13 cellular contexts compared by ENCODE assay signal in genomic region chr21:41363370-41364270, GRCh38. TPM values are rescaled to one million over a fixed set of nuclear protein-coding genes. Genes with fewer than 3 reads are reported as not detected.
DNase-seq lines count a peak whose midpoint lies in the region; ATAC-seq and TF ChIP-seq lines count a peak whose summit lies in the region.
"Had no signal": no experiment of that assay in that cellular context is flagged by ENCODE, and none has a peak within 500 bp of the region (broad histone marks: within the 10 kb centered on the region; RNA-seq: fewer than 3 reads in every experiment).

No MANE protein-coding gene starts in this region.

- H3K9me3 ChIP-seq in SK-N-SH (no peaks in the 10 kb centered on the region), PC-3 (ENCODE audit: low read length) (no peaks in the 10 kb centered on the region)
- H3K9me3 ChIP-seq: body of pancreas, pancreas had no signal

- TF ChIP-seq CTCF in CD14-positive monocyte (IDR thresholded peaks at IDR 0.05) (no peak), GM12864 (IDR thresholded peaks at IDR 0.05; ENCODE audit: low read depth, low read length, missing control alignments) (no peak), SK-N-SH (IDR thresholded peaks at IDR 0.05) (no peak), PC-3 (conservative IDR thresholded peaks at IDR 0.05; ENCODE audit: low read depth, low read length) (no peak)

- H3K4me1 ChIP-seq in SK-N-SH (ENCODE audit: control insufficient read depth in 1 of 2, insufficient read depth in 2 of 2, low read depth in 1 of 2, low read length in 1 of 2) = no peaks in the 10 kb centered on the region
- peaks cover 15% of the 10 kb centered on the region for H3K4me1 ChIP-seq in PC-3 (ENCODE audit: insufficient read depth, low read length)

- TF ChIP-seq RAD21 in SK-N-SH (IDR thresholded peaks at IDR 0.05; ENCODE audit: low read length) = no peak

- H3K4me2 ChIP-seq in SK-N-SH = no peak overlapping the region
- H3K4me2 ChIP-seq in PC-3 (ENCODE audit: low read length) = no peak overlapping the region

- H4K20me1 ChIP-seq in SK-N-SH (ENCODE audit: insufficient read depth) = no peaks in the 10 kb centered on the region
- no peaks in the 10 kb centered on the region for H4K20me1 ChIP-seq in PC-3 (ENCODE audit: low read length)

- peaks cover 40 to 48% of the 10 kb centered on the region in 2 donors for H3K36me3 Mint-ChIP-seq in CD14-positive monocyte
- peaks cover 19% of the 10 kb centered on the region for H3K36me3 Mint-ChIP-seq in activated naive CD8-positive, alpha-beta T cell treated with anti-CD3 and anti-CD28 coated beads for 36 hours
- H3K36me3 Mint-ChIP-seq in naive thymus-derived CD8-positive, alpha-beta T cell = peaks cover 0 to 31% (median 19%) of the 10 kb centered on the region in 3 donors

- TF ChIP-seq EP300 in SK-N-SH (IDR thresholded peaks at IDR 0.05; ENCODE audit: borderline replicate concordance in 1 of 2, low read depth in 1 of 2, low read length in 1 of 2) = no peak

- no peak overlapping the region for H3K27ac ChIP-seq in SK-N-SH (ENCODE audit: low read depth in 2 of 2, low read length in 1 of 2)
- no peak overlapping the region for H3K27ac ChIP-seq in PC-3 (ENCODE audit: low read length)

- H3K4me3 Mint-ChIP-seq in CD14-positive monocyte = peak overlapping the region; percentile 97 to 100
- peak overlapping the region; percentile 83 for H3K4me3 Mint-ChIP-seq in activated naive CD8-positive, alpha-beta T cell treated with anti-CD3 and anti-CD28 coated beads for 36 hours
- H3K4me3 Mint-ChIP-seq in naive thymus-derived CD8-positive, alpha-beta T cell = peak overlapping the region; percentile 86 to 99 (median 93)

- ATAC-seq in naive thymus-derived CD8-positive, alpha-beta T cell = no peak
- ATAC-seq in PC-3 = no peak
- ATAC-seq: body of pancreas, pancreas had no signal

- no peaks in the 10 kb centered on the region for H3K9me2 ChIP-seq in SK-N-SH
- H3K9me2 ChIP-seq in PC-3 (replicated peaks; ENCODE audit: low read length) = no peaks in the 10 kb centered on the region

- CTCF ChIA-PET in SK-N-SH (lab: Yijun Ruan, JAX) = no interaction called here
- CTCF ChIA-PET in PC-3 (lab: Charles Lee) = no interaction called here

- no peak overlapping the region for H3K9ac ChIP-seq in SK-N-SH
- H3K9ac ChIP-seq in PC-3 (ENCODE audit: low read length) = no peak overlapping the region

- peak overlapping the region; percentile 45; the same call in 1 of the 2 replicates for H3K4me3 ChIP-seq in GM12864 (ENCODE audit: low read depth, low read length)
- H3K4me3 ChIP-seq in SK-N-SH (ENCODE audit: low read depth in 2 of 2, low read length in 1 of 2) = no peak overlapping the region
- H3K4me3 ChIP-seq in PC-3 (ENCODE audit: low read length) = no peak overlapping the region
- H3K4me3 ChIP-seq: body of pancreas, pancreas had no signal

- no peaks in the 10 kb centered on the region for H3F3A ChIP-seq in SK-N-SH (replicated peaks; ENCODE audit: insufficient read depth)
- no peaks in the 10 kb centered on the region for H3F3A ChIP-seq in PC-3 (ENCODE audit: low read length, unreplicated experiment)

- POLR2A ChIA-PET in naive thymus-derived CD8-positive, alpha-beta T cell (lab: Charles Lee) = interaction anchor here (0.7 to 2.9 kb wide), 4 partner anchors 9 to 64 kb away, joined by 4 to 16 read pairs (median 10); partner anchors contain the start of gene MX1
- POLR2A ChIA-PET in SK-N-SH (lab: Yijun Ruan, JAX) = no interaction called here
- POLR2A ChIA-PET in PC-3 (lab: Charles Lee; ENCODE audit: unreplicated experiment) = no interaction called here

- peaks cover 76% of the 10 kb centered on the region for H3K4me1 Mint-ChIP-seq in CD14-positive monocyte
- peaks cover 53% of the 10 kb centered on the region for H3K4me1 Mint-ChIP-seq in activated naive CD8-positive, alpha-beta T cell treated with anti-CD3 and anti-CD28 coated beads for 36 hours
- peaks cover 27 to 79% (median 73%) of the 10 kb centered on the region in 4 donors for H3K4me1 Mint-ChIP-seq in naive thymus-derived CD8-positive, alpha-beta T cell

- peaks cover 0 to 1% (median 0%) of the 10 kb centered on the region in 7 donors for H3K9me3 Mint-ChIP-seq in CD14-positive monocyte
- H3K9me3 Mint-ChIP-seq in activated naive CD8-positive, alpha-beta T cell treated with anti-CD3 and anti-CD28 coated beads for 36 hours = no peaks in the 10 kb centered on the region
- no peaks in the 10 kb centered on the region for H3K9me3 Mint-ChIP-seq in naive thymus-derived CD8-positive, alpha-beta T cell

- H3K79me2 ChIP-seq in SK-N-SH (ENCODE audit: insufficient read depth) (no peaks in the 10 kb centered on the region), PC-3 (ENCODE audit: low read length) (no peaks in the 10 kb centered on the region)

- H3K27me3 ChIP-seq in SK-N-SH (ENCODE audit: insufficient read depth) = no peaks in the 10 kb centered on the region
- no peaks in the 10 kb centered on the region for H3K27me3 ChIP-seq in PC-3 (ENCODE audit: low read length)
- H3K27me3 ChIP-seq: body of pancreas, pancreas had no signal

- no peak overlapping the region for H2AFZ ChIP-seq in SK-N-SH (ENCODE audit: low read depth)
- H2AFZ ChIP-seq in PC-3 (ENCODE audit: low read length) = no peak overlapping the region

- H3K36me3 ChIP-seq in SK-N-SH (replicated peaks in 1 of 2; ENCODE audit: control insufficient read depth in 1 of 2, insufficient read depth in 2 of 2, low read length in 1 of 2) (no peaks in the 10 kb centered on the region), PC-3 (ENCODE audit: low read depth, low read length) (no peaks in the 10 kb centered on the region)
- H3K36me3 ChIP-seq: pancreas had no signal

- DNase-seq in CD14-positive monocyte (ENCODE audit: low spot score) (no peak), GM12864 (ENCODE audit: low read depth) (no peak), OCI-M1 (lab: John Stamatoyannopoulos, UW) (no peak), SK-N-SH (no peak), NCI-H2029 treated with DMSO at 0.1 percent for 48 hours (lab: John Stamatoyannopoulos, UW) (no peak), PC-3 (no peak)
- DNase-seq in activated naive CD8-positive, alpha-beta T cell treated with anti-CD3 and anti-CD28 coated beads for 36 hours = no peak
- no peak for DNase-seq in naive thymus-derived CD8-positive, alpha-beta T cell
- DNase-seq: NCI-H2171 treated with DMSO at 0.1 percent for 48 hours had no signal

- H3K27me3 Mint-ChIP-seq in CD14-positive monocyte (ENCODE audit: low read depth in 3 of 3) = peaks cover 0 to 9% (median 1%) of the 10 kb centered on the region in 3 donors
- H3K27me3 Mint-ChIP-seq in activated naive CD8-positive, alpha-beta T cell treated with anti-CD3 and anti-CD28 coated beads for 36 hours = no peaks in the 10 kb centered on the region
- H3K27me3 Mint-ChIP-seq in naive thymus-derived CD8-positive, alpha-beta T cell = peaks cover 0 to 4% (median 0%) of the 10 kb centered on the region in 5 donors

- no TSS peak for BruUV-seq in PC-3 (replicated peaks; lab: Mats Ljungman, UMichigan)

- H3K27ac Mint-ChIP-seq in CD14-positive monocyte = peak overlapping the region; percentile 100
- H3K27ac Mint-ChIP-seq in activated naive CD8-positive, alpha-beta T cell treated with anti-CD3 and anti-CD28 coated beads for 36 hours = peak overlapping the region; percentile 98
- H3K27ac Mint-ChIP-seq in naive thymus-derived CD8-positive, alpha-beta T cell = peak overlapping the region; percentile 98 to 100 (median 100)

- 70% methylated on average over 13 of the region's 18 CpGs for WGBS in SK-N-SH (ENCODE audit: low lambda C conversion rate)

- intact Hi-C loops in CD14-positive monocyte (cut with micrococcal nuclease) = loop anchor here (2.0 to 5.0 kb wide), 3 partner anchors 34 to 64 kb away; partner anchors contain the start of gene MX1 (in 1 of the 2)
- intact Hi-C loops in PC-3 (cut with micrococcal nuclease) = loop anchor here (5.0 to 10.0 kb wide), 2 partner anchors 91 to 191 kb away; no protein-coding TSS in a partner anchor

TF ChIP-seq in SK-N-SH, 30 proteins besides CTCF, POLR2A, EP300 and RAD21 (continues in another document):
- TF ChIP-seq TEAD4 (IDR thresholded peaks at IDR 0.05; ENCODE audit: borderline replicate concordance, insufficient read depth) = no peak
- TF ChIP-seq GATA2 (CRISPR knock-in tag; IDR thresholded peaks at IDR 0.05) = no peak
- no peak for TF ChIP-seq ELF1 (IDR thresholded peaks at IDR 0.05)
- TF ChIP-seq MXI1 (IDR thresholded peaks at IDR 0.05; ENCODE audit: low read depth, low read length) = no peak
- TF ChIP-seq, protein P1, sequence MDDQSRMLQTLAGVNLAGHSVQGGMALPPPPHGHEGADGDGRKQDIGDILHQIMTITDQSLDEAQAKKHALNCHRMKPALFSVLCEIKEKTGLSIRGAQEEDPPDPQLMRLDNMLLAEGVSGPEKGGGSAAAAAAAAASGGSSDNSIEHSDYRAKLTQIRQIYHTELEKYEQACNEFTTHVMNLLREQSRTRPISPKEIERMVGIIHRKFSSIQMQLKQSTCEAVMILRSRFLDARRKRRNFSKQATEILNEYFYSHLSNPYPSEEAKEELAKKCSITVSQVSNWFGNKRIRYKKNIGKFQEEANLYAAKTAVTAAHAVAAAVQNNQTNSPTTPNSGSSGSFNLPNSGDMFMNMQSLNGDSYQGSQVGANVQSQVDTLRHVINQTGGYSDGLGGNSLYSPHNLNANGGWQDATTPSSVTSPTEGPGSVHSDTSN (IDR thresholded peaks at IDR 0.05) = no peak

RNA-seq across cellular contexts. Expression of gene MX2, which starts 1.8 kb away (rescaled TPM):
- polyA plus RNA-seq in CD14-positive monocyte (10 to 100 TPM; 43.1 to 50.3 TPM), SK-N-SH (2012; rRNA removed) (0.06 and 0.08 TPM in 2 replicates)
- 10 to 100 TPM; 30.2 to 31.3 TPM for total RNA-seq in activated naive CD8-positive, alpha-beta T cell treated with anti-CD3 and anti-CD28 coated beads for 36 hours
- total RNA-seq in naive thymus-derived CD8-positive, alpha-beta T cell = 100 to 1,000 TPM; 114 to 125 TPM
- polyA plus RNA-seq in naive thymus-derived CD8-positive, alpha-beta T cell = 10 to 100 TPM; 27.8 to 49.6 (median 42.4) TPM
- polyA plus RNA-seq in SK-N-SH (2012; cell fraction: cytosol; rRNA removed) = 0.05 TPM in 2 replicates
- polyA plus RNA-seq in SK-N-SH (2012; cell fraction: nucleus; rRNA removed) = 0.15 and 0.25 TPM in 2 replicates
- total RNA-seq in PC-3 (2014; rRNA removed) = 0.15 and 0.46 TPM in 2 replicates
- total RNA-seq: endothelial cell of umbilical vein, MCF 10A had no signal

RNA-seq across cellular contexts. Expression of gene FAM3B, which starts 47.0 kb away (rescaled TPM):
- polyA plus RNA-seq in CD14-positive monocyte (under 1 TPM in 1 of 2 donors, not detected in 1; 0.15 TPM), SK-N-SH (2012; rRNA removed) (not detected in 2 replicates)
- total RNA-seq in activated naive CD8-positive, alpha-beta T cell treated with anti-CD3 and anti-CD28 coated beads for 36 hours = not detected
- not detected for total RNA-seq in naive thymus-derived CD8-positive, alpha-beta T cell
- polyA plus RNA-seq in naive thymus-derived CD8-positive, alpha-beta T cell = not detected
- polyA plus RNA-seq in SK-N-SH (2012; cell fraction: cytosol; rRNA removed) = 0.04 TPM in 1 of 2 replicates, not detected in the other
- polyA plus RNA-seq in SK-N-SH (2012; cell fraction: nucleus; rRNA removed) = not detected in 2 replicates
- total RNA-seq in PC-3 (2014; rRNA removed) = not detected in 2 replicates
- total RNA-seq: endothelial cell of umbilical vein, MCF 10A had no signal
- polyA plus RNA-seq: endothelial cell of umbilical vein had no signal

Comparison
In these comparisons a context has a peak if more than half of its experiments do, and no peak if none do; other contexts are left out.
1. RNA of gene MX2, which starts 1.8 kb away (total RNA-seq): 114 to 125 TPM in naive thymus-derived CD8-positive, alpha-beta T cell and 30.2 to 31.3 TPM in activated naive CD8-positive, alpha-beta T cell treated with anti-CD3 and anti-CD28 coated beads for 36 hours; 0.15 to 0.46 TPM in PC-3; every median in the first group is over 10 times any median in the second.
2. Peak in every context shown above with its lines, with median percentiles within 50 percentile points of each other: H3K27ac Mint-ChIP-seq and H3K4me3 Mint-ChIP-seq.